Comparison of ENCODE assay signal across 29 cellular contexts in genomic region chr18:26192233-26192632, GRCh38. TPM values are rescaled to one million over a fixed set of nuclear protein-coding genes. Genes with fewer than 3 reads are reported as not detected.
"Had no signal": no experiment of that assay in that cellular context is flagged by ENCODE, and none has a peak within 500 bp of the region (broad histone marks: within the 10 kb centered on the region; RNA-seq: fewer than 3 reads in every experiment).

No MANE protein-coding gene starts in this region.

- ATAC-seq: right cardiac atrium; stimulated activated naive CD8-positive, alpha-beta T cell treated with anti-CD3 and anti-CD28 coated beads, Interleukin-15, amount 100 ng/mL, for 72 hours had no signal

- H3K27ac ChIP-seq: hepatocyte, left ventricle myocardium inferior, parathyroid adenoma, tibial artery had no signal

- H3K9me3 Mint-ChIP-seq: immature natural killer cell; T-helper 1 cell treated with Interleukin-12 subunit alpha and Interleukin-12 subunit beta and Interleukin-4 antibody, amounts not matched to agents 30 μg/mL and 1 μg/mL, for 36 hours had no signal

- H3K36me3 ChIP-seq: left ventricle myocardium inferior, tibial artery had no signal

- H3K36me3 Mint-ChIP-seq: activated CD4-positive, alpha-beta memory T cell treated with anti-CD3 and anti-CD28 coated beads for 36 hours; immature natural killer cell had no signal

- H3K4me1 ChIP-seq: left ventricle myocardium inferior, parathyroid adenoma, tibial artery had no signal

- H3K4me2 ChIP-seq: hepatocyte had no signal

- H3K79me2 ChIP-seq: hepatocyte, parathyroid adenoma had no signal

- H3K9ac ChIP-seq: parathyroid adenoma had no signal

- H3K4me3 ChIP-seq: hepatocyte, left ventricle myocardium inferior, tibial artery had no signal

- DNase-seq: activated CD4-positive, alpha-beta memory T cell treated with anti-CD3 and anti-CD28 coated beads for 36 hours; activated CD4-positive, alpha-beta T cell treated with anti-CD3 and anti-CD28 coated beads for 4 hours; activated CD4-positive, CD25-positive, alpha-beta regulatory T cell; activated naive CD4-positive, alpha-beta T cell treated with anti-CD3 and anti-CD28 coated beads for 36 hours; activated naive CD8-positive, alpha-beta T cell treated with anti-CD3 and anti-CD28 coated beads, Interleukin-2, amount 10 ng/mL, durations not matched to agents 7 days and 5 days; activated T-cell treated with anti-CD3 and anti-CD28 coated beads, Interleukin-2, amount 50 U/mL, for 48 hours; amniotic stem cell; cerebellar nuclear complex; effector CD4-positive, alpha-beta T cell; erythroblast; foreskin fibroblast; immature natural killer cell; left ventricle myocardium inferior; mammary epithelial cell; midbrain; right cardiac atrium; stimulated activated CD4-positive, alpha-beta T cell treated with anti-CD3 and anti-CD28 coated beads, Interleukin-12 subunit alpha, Interleukin-12 subunit beta, amount 100 ng/mL, for 4 hours; stimulated activated naive CD8-positive, alpha-beta T cell treated with anti-CD3 and anti-CD28 coated beads, Interleukin-15, amount 100 ng/mL, for 72 hours; T1000; tibial artery had no signal

- H3K27me3 Mint-ChIP-seq: activated CD4-positive, alpha-beta memory T cell treated with anti-CD3 and anti-CD28 coated beads for 36 hours; activated naive CD8-positive, alpha-beta T cell treated with anti-CD3 and anti-CD28 coated beads, Interleukin-2, amount 10 ng/mL, durations not matched to agents 7 days and 5 days; stimulated activated naive CD8-positive, alpha-beta T cell treated with anti-CD3 and anti-CD28 coated beads, Interleukin-15, amount 100 ng/mL, for 72 hours had no signal

- FAIRE-seq: bronchial epithelial cell had no signal

- H3K27me3 ChIP-seq: hepatocyte, tibial artery had no signal

- H3K9me3 ChIP-seq: tibial artery had no signal

- H3K4me3 Mint-ChIP-seq: activated CD4-positive, alpha-beta memory T cell treated with anti-CD3 and anti-CD28 coated beads for 36 hours; activated naive CD4-positive, alpha-beta T cell treated with anti-CD3 and anti-CD28 coated beads for 36 hours; activated naive CD8-positive, alpha-beta T cell treated with anti-CD3 and anti-CD28 coated beads, Interleukin-2, amount 10 ng/mL, durations not matched to agents 7 days and 5 days; nephron; stimulated activated naive CD8-positive, alpha-beta T cell treated with anti-CD3 and anti-CD28 coated beads, Interleukin-15, amount 100 ng/mL, for 72 hours; T-helper 1 cell treated with Interleukin-12 subunit alpha and Interleukin-12 subunit beta and Interleukin-4 antibody, amounts not matched to agents 30 μg/mL and 1 μg/mL, for 36 hours had no signal

- H2AFZ ChIP-seq: hepatocyte, parathyroid adenoma had no signal

- H3K4me1 Mint-ChIP-seq: nephron had no signal

- H3K27ac Mint-ChIP-seq: activated CD4-positive, alpha-beta memory T cell treated with anti-CD3 and anti-CD28 coated beads for 36 hours; activated naive CD4-positive, alpha-beta T cell treated with anti-CD3 and anti-CD28 coated beads for 36 hours; activated naive CD8-positive, alpha-beta T cell treated with anti-CD3 and anti-CD28 coated beads, Interleukin-2, amount 10 ng/mL, durations not matched to agents 7 days and 5 days; nephron; T-helper 1 cell treated with Interleukin-12 subunit alpha and Interleukin-12 subunit beta and Interleukin-4 antibody, amounts not matched to agents 30 μg/mL and 1 μg/mL, for 36 hours had no signal

RNA-seq across cellular contexts. Expression of gene TAF4B, which starts 34.0 kb away (rescaled TPM):
- polyA plus RNA-seq: hepatocyte had no signal

RNA-seq across cellular contexts. Expression of gene PSMA8, which starts 58.6 kb away (rescaled TPM):
- total RNA-seq: bronchial epithelial cell, fibroblast of lung, hepatocyte, kidney epithelial cell, left ventricle myocardium inferior, mammary epithelial cell, pulmonary artery endothelial cell, right cardiac atrium, urinary bladder had no signal
- polyA plus RNA-seq: fibroblast of lung, mammary epithelial cell, urinary bladder had no signal
